ENCODE assay signal across 16 cellular contexts in the genomic region with DNA sequence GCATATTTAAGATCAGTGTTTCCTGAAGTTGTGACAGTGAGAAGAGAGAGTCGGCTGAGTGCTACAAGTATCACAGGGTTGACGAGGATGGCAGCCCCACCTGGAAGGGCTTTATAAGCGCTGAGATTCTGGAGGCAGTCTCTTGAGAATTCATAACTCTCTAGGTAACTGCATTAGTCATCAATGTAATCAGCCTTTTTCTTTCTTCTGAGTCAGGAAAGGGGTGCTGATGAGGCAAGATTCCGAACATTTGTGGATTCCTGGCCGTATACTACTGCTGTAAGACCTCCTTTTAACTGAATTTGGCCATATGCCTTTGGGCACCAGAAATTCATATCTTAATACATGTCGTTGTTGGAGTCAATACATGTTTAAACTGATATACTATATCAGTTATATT. TPM values are rescaled to one million over a fixed set of nuclear protein-coding genes. Genes with fewer than 3 reads are reported as not detected.
DNase-seq lines count a peak whose midpoint lies in the region; ATAC-seq, FAIRE-seq and TF ChIP-seq lines count a peak whose summit lies in the region.
"Had no signal": no experiment of that assay in that cellular context is flagged by ENCODE, and none has a peak within 500 bp of the region (broad histone marks: within the 10 kb centered on the region; RNA-seq: fewer than 3 reads in every experiment).

No MANE protein-coding gene starts in this region.

- TF ChIP-seq RAD21 in IMR-90 (IDR thresholded peaks at IDR 0.05; ENCODE audit: low read length): no peak

- no peak overlapping the region for H4K8ac ChIP-seq in IMR-90 (ENCODE audit: low read depth in 2 of 2, low read length in 2 of 2)

- H4K5ac ChIP-seq in IMR-90 (ENCODE audit: low read depth, low read length): no peak overlapping the region

- DNase-seq in Daoy (ENCODE audit: low read depth): peak; percentile 14
- peak; percentile 54 for DNase-seq in IMR-90
- DNase-seq in astrocyte (ENCODE audit: low read depth): peak; percentile 34
- DNase-seq in fibroblast of the aortic adventitia (ENCODE audit: low read depth): peak; percentile 11
- DNase-seq in activated T-helper 1 cell treated with anti-CD3 and anti-CD28 coated beads, Interleukin-12 subunit alpha, Interleukin-12 subunit beta, Interleukin-2, Interleukin-4 antibody, amounts not matched to agents 30 ng/mL and 10 ng/mL and 1 ng/mL, durations not matched to agents 14 hours and 24 hours and 36 hours (ENCODE audit: low spot score): no peak
- DNase-seq in activated naive CD8-positive, alpha-beta T cell treated with anti-CD3 and anti-CD28 coated beads for 36 hours: no peak
- DNase-seq in activated CD4-positive, alpha-beta T cell treated with anti-CD3 and anti-CD28 coated beads for 48 hours: no peak
- DNase-seq: Kasumi-1, NCI-H1048, NCI-H2107, NCI-H345 had no signal

- no peak overlapping the region for H2BK5ac ChIP-seq in IMR-90 (ENCODE audit: low read depth, low read length, poor library complexity, severe bottlenecking)

- no TSS peak for BruUV-seq in IMR-90 (replicated peaks; lab: Mats Ljungman, UMichigan)

- H3K4ac ChIP-seq in IMR-90 (ENCODE audit: low read depth, low read length): no peak overlapping the region

- peaks cover 2% of the 10 kb centered on the region for H3K9me3 Mint-ChIP-seq in astrocyte (ENCODE audit: unreplicated experiment)
- H3K9me3 Mint-ChIP-seq in activated T-helper 1 cell treated with anti-CD3 and anti-CD28 coated beads, Interleukin-12 subunit alpha, Interleukin-12 subunit beta, Interleukin-2, Interleukin-4 antibody, amounts not matched to agents 30 ng/mL and 10 ng/mL and 1 ng/mL, durations not matched to agents 14 hours and 24 hours and 36 hours: no peaks in the 10 kb centered on the region
- no peaks in the 10 kb centered on the region for H3K9me3 Mint-ChIP-seq in activated naive CD8-positive, alpha-beta T cell treated with anti-CD3 and anti-CD28 coated beads for 36 hours

- H3K4me1 Mint-ChIP-seq in astrocyte (ENCODE audit: low read depth, unreplicated experiment): peaks cover 4% of the 10 kb centered on the region
- H3K4me1 Mint-ChIP-seq in activated T-helper 1 cell treated with anti-CD3 and anti-CD28 coated beads, Interleukin-12 subunit alpha, Interleukin-12 subunit beta, Interleukin-2, Interleukin-4 antibody, amounts not matched to agents 30 ng/mL and 10 ng/mL and 1 ng/mL, durations not matched to agents 14 hours and 24 hours and 36 hours (ENCODE audit: low read depth): peaks cover 9% of the 10 kb centered on the region
- H3K4me1 Mint-ChIP-seq in activated naive CD8-positive, alpha-beta T cell treated with anti-CD3 and anti-CD28 coated beads for 36 hours: peaks cover 3% of the 10 kb centered on the region

- dilution Hi-C loops in IMR-90 (cut with HindIII; ENCODE audit: low sequenced_read_pairs, unreplicated experiment): no loop called here

- intact Hi-C loops in IMR-90 (cut with micrococcal nuclease): no loop called here
- intact Hi-C loops in activated T-helper 1 cell treated with anti-CD3 and anti-CD28 coated beads, Interleukin-12 subunit alpha, Interleukin-12 subunit beta, Interleukin-2, Interleukin-4 antibody, amounts not matched to agents 30 ng/mL and 10 ng/mL and 1 ng/mL, durations not matched to agents 14 hours and 24 hours and 36 hours (cut with micrococcal nuclease): no loop called here

- H2AK9ac ChIP-seq in IMR-90 (replicated peaks; ENCODE audit: low read depth, low read length, poor library complexity): no peak overlapping the region

- H3K4me3 ChIP-seq in IMR-90 (ENCODE audit: insufficient read depth, low read depth, low read length) (no peak overlapping the region), astrocyte (ENCODE audit: insufficient read depth, low read depth, low read length) (no peak overlapping the region), fibroblast of the aortic adventitia (ENCODE audit: low read depth, low read length) (no peak overlapping the region)

- H3K27me3 Mint-ChIP-seq in astrocyte (ENCODE audit: low read depth, unreplicated experiment): peaks cover 6% of the 10 kb centered on the region
- peaks cover 23% of the 10 kb centered on the region for H3K27me3 Mint-ChIP-seq in activated T-helper 1 cell treated with anti-CD3 and anti-CD28 coated beads, Interleukin-12 subunit alpha, Interleukin-12 subunit beta, Interleukin-2, Interleukin-4 antibody, amounts not matched to agents 30 ng/mL and 10 ng/mL and 1 ng/mL, durations not matched to agents 14 hours and 24 hours and 36 hours (ENCODE audit: insufficient read depth)
- H3K27me3 Mint-ChIP-seq in activated naive CD8-positive, alpha-beta T cell treated with anti-CD3 and anti-CD28 coated beads for 36 hours: peaks cover 25% of the 10 kb centered on the region

- no peak overlapping the region for H2BK20ac ChIP-seq in IMR-90 (ENCODE audit: low read depth, low read length)

- H3K56ac ChIP-seq in IMR-90 (ENCODE audit: extremely low read depth, insufficient read depth, low read length): no peak overlapping the region

- no peak overlapping the region for H3K4me3 Mint-ChIP-seq in astrocyte (ENCODE audit: unreplicated experiment)
- no peak overlapping the region for H3K4me3 Mint-ChIP-seq in activated T-helper 1 cell treated with anti-CD3 and anti-CD28 coated beads, Interleukin-12 subunit alpha, Interleukin-12 subunit beta, Interleukin-2, Interleukin-4 antibody, amounts not matched to agents 30 ng/mL and 10 ng/mL and 1 ng/mL, durations not matched to agents 14 hours and 24 hours and 36 hours
- no peak overlapping the region for H3K4me3 Mint-ChIP-seq in activated naive CD8-positive, alpha-beta T cell treated with anti-CD3 and anti-CD28 coated beads for 36 hours

- H3K18ac ChIP-seq in IMR-90 (ENCODE audit: low read depth, low read length): no peak overlapping the region

- H3K4me1 ChIP-seq in IMR-90 (ENCODE audit: control insufficient read depth, insufficient read depth, low read length) (no peaks in the 10 kb centered on the region), astrocyte (ENCODE audit: insufficient read depth, low read length) (no peaks in the 10 kb centered on the region)

- no peaks in the 10 kb centered on the region for H3K79me2 ChIP-seq in astrocyte (ENCODE audit: insufficient read depth, low read length)

- no peak overlapping the region for H2AK5ac ChIP-seq in IMR-90 (ENCODE audit: low read depth, low read length)

- no peaks in the 10 kb centered on the region for H3K9me1 ChIP-seq in IMR-90 (ENCODE audit: insufficient read depth, low read length)

- H2AFZ ChIP-seq in IMR-90 (replicated peaks; ENCODE audit: low read length, poor library complexity) (no peak overlapping the region), astrocyte (ENCODE audit: low read depth, low read length) (no peak overlapping the region)

- no peak overlapping the region for H3K9ac ChIP-seq in IMR-90 (ENCODE audit: low read depth, low read length)
- H3K9ac ChIP-seq in astrocyte (ENCODE audit: low read length): no peak overlapping the region

- H3K4me2 ChIP-seq in IMR-90 (ENCODE audit: low read depth, low read length) (no peak overlapping the region), astrocyte (ENCODE audit: low read length) (no peak overlapping the region)

- H4K91ac ChIP-seq in IMR-90 (ENCODE audit: insufficient read depth, low read depth, low read length): no peak overlapping the region

- H3K14ac ChIP-seq in IMR-90 (replicated peaks; ENCODE audit: low read depth, low read length): no peak overlapping the region

- in situ Hi-C loops in IMR-90 (cut with MboI; ENCODE audit: low sequenced_read_pairs): no loop called here

- CTCF ChIA-PET in IMR-90 (lab: Yijun Ruan, JAX): interaction anchor here (0.7 to 1.4 kb wide), 3 partner anchors 62 to 68 kb away, joined by 3 to 5 read pairs (median 4); no protein-coding TSS in a partner anchor

- H3K23ac ChIP-seq in IMR-90 (ENCODE audit: low read depth, low read length): no peak overlapping the region

- H3K9me3 ChIP-seq in IMR-90 (ENCODE audit: control insufficient read depth, insufficient read depth, low read length) (no peaks in the 10 kb centered on the region), astrocyte (ENCODE audit: insufficient read depth, low read depth, low read length) (no peaks in the 10 kb centered on the region)

- no peaks in the 10 kb centered on the region for H3K36me3 Mint-ChIP-seq in astrocyte (ENCODE audit: low read depth, unreplicated experiment)
- no peaks in the 10 kb centered on the region for H3K36me3 Mint-ChIP-seq in activated T-helper 1 cell treated with anti-CD3 and anti-CD28 coated beads, Interleukin-12 subunit alpha, Interleukin-12 subunit beta, Interleukin-2, Interleukin-4 antibody, amounts not matched to agents 30 ng/mL and 10 ng/mL and 1 ng/mL, durations not matched to agents 14 hours and 24 hours and 36 hours (ENCODE audit: low read depth)
- no peaks in the 10 kb centered on the region for H3K36me3 Mint-ChIP-seq in activated naive CD8-positive, alpha-beta T cell treated with anti-CD3 and anti-CD28 coated beads for 36 hours

- H2BK15ac ChIP-seq in IMR-90 (ENCODE audit: low read depth, low read length): no peak overlapping the region

- ATAC-seq in IMR-90 (ENCODE audit: low read depth) (peak; percentile 36; the same call in 1 of the 2 replicates), GM21360 (IDR thresholded peaks at IDR 0.05; ENCODE audit: unreplicated experiment) (no peak)
- ATAC-seq: Right ventricle myocardium inferior, SK-N-SH treated with all-trans-retinoic acid at 6 μM for 48 hours had no signal

- H3K27me3 ChIP-seq in IMR-90 (ENCODE audit: control insufficient read depth, insufficient read depth, low read length) (no peaks in the 10 kb centered on the region; the same call in 1 of the 2 replicates), astrocyte (ENCODE audit: insufficient read depth, low read length) (no peaks in the 10 kb centered on the region)

- no peak for TF ChIP-seq POLR2A in IMR-90 (IDR thresholded peaks at IDR 0.05; ENCODE audit: low read depth, low read length)

- FAIRE-seq in astrocyte (lab: Jason Lieb, UNC): no peak
- FAIRE-seq: A204.1 had no signal

- no CpG with 5 or more reads among the region's 6 CpGs for WGBS in IMR-90 (ENCODE audit: extremely low coverage in 2 of 2, insufficient read length in 1 of 2), 2 experiments

- POLR2A ChIA-PET in IMR-90 (lab: Charles Lee; ENCODE audit: unreplicated experiment): no interaction called here

- no peaks in the 10 kb centered on the region for H3K36me3 ChIP-seq in IMR-90 (ENCODE audit: control insufficient read depth, insufficient read depth, low read length)
- H3K36me3 ChIP-seq in astrocyte (ENCODE audit: insufficient read depth, low read length): no peaks in the 10 kb centered on the region

- H3K79me1 ChIP-seq in IMR-90 (ENCODE audit: low read depth in 1 of 2, low read length in 2 of 2): no peaks in the 10 kb centered on the region

- no peak overlapping the region for H3K27ac Mint-ChIP-seq in astrocyte (ENCODE audit: unreplicated experiment)
- no peak overlapping the region for H3K27ac Mint-ChIP-seq in activated T-helper 1 cell treated with anti-CD3 and anti-CD28 coated beads, Interleukin-12 subunit alpha, Interleukin-12 subunit beta, Interleukin-2, Interleukin-4 antibody, amounts not matched to agents 30 ng/mL and 10 ng/mL and 1 ng/mL, durations not matched to agents 14 hours and 24 hours and 36 hours
- no peak overlapping the region for H3K27ac Mint-ChIP-seq in activated naive CD8-positive, alpha-beta T cell treated with anti-CD3 and anti-CD28 coated beads for 36 hours

- no peaks in the 10 kb centered on the region for H4K20me1 ChIP-seq in IMR-90 (ENCODE audit: insufficient read depth, low read length)
- H4K20me1 ChIP-seq in astrocyte (ENCODE audit: insufficient read depth, low read length): no peaks in the 10 kb centered on the region

- TF ChIP-seq CTCF in IMR-90 (conservative IDR thresholded peaks at IDR 0.05; ENCODE audit: low read depth, low read length) (no peak), astrocyte (IDR thresholded peaks at IDR 0.05; ENCODE audit: insufficient read depth, low read depth, low read length) (no peak), fibroblast of the aortic adventitia (IDR thresholded peaks at IDR 0.05; ENCODE audit: insufficient read depth, low read length) (no peak)

- H3K27ac ChIP-seq in IMR-90 (ENCODE audit: insufficient read depth, low read length) (no peak overlapping the region), astrocyte (ENCODE audit: low read depth, low read length) (no peak overlapping the region)
- H3K27ac ChIP-seq: C4-2B had no signal

- no peak overlapping the region for H2BK120ac ChIP-seq in IMR-90 (ENCODE audit: low read depth, low read length)

RNA-seq across cellular contexts. Expression of a gene that starts 6.6 kb away (rescaled TPM):
- 57.2 and 65.3 TPM in 2 replicates for total RNA-seq in Daoy (2014; rRNA removed; shearing (Covaris generic))
- total RNA-seq in IMR-90 (2012; rRNA removed) (21.3 and 30.8 TPM in 2 replicates), astrocyte (42.8 and 50.5 TPM in 2 replicates), fibroblast of the aortic adventitia (ENCODE audit: low replicate concordance) (37.7 and 59.9 TPM in 2 replicates)
- 10.1 and 13.7 TPM in 2 replicates for polyA plus RNA-seq in IMR-90 (2012; rRNA removed)
- 2.0 and 4.0 TPM in 2 replicates for polyA plus RNA-seq in IMR-90 (2012; cell fraction: cytosol; rRNA removed)
- polyA plus RNA-seq in IMR-90 (2012; cell fraction: nucleus; rRNA removed; ENCODE audit: low replicate concordance): 1.3 and 8.6 TPM in 2 replicates
- 39.3 and 45.9 TPM in 2 replicates for total RNA-seq in activated T-helper 1 cell treated with anti-CD3 and anti-CD28 coated beads, Interleukin-12 subunit alpha, Interleukin-12 subunit beta, Interleukin-2, Interleukin-4 antibody, amounts not matched to agents 30 ng/mL and 10 ng/mL and 1 ng/mL, durations not matched to agents 14 hours and 24 hours and 36 hours
- 10 to 100 TPM; 39.7 to 44.2 TPM for total RNA-seq in activated naive CD8-positive, alpha-beta T cell treated with anti-CD3 and anti-CD28 coated beads for 36 hours

Comparison
In these comparisons a context has a peak if more than half of its experiments do, and no peak if none do; other contexts are left out.
1. DNase-seq: peak in Daoy (single experiment), IMR-90 (single experiment), astrocyte (single experiment) and fibroblast of the aortic adventitia (single experiment); none in activated T-helper 1 cell treated with anti-CD3 and anti-CD28 coated beads, Interleukin-12 subunit alpha, Interleukin-12 subunit beta, Interleukin-2, Interleukin-4 antibody, amounts not matched to agents 30 ng/mL and 10 ng/mL and 1 ng/mL, durations not matched to agents 14 hours and 24 hours and 36 hours (single experiment), activated naive CD8-positive, alpha-beta T cell treated with anti-CD3 and anti-CD28 coated beads for 36 hours (single experiment) and activated CD4-positive, alpha-beta T cell treated with anti-CD3 and anti-CD28 coated beads for 48 hours (single experiment).